In genomic region chr22:39454385-39454871, GRCh38 we compare ENCODE assay signal across 9 cellular contexts. TPM values are rescaled to one million over a fixed set of nuclear protein-coding genes. Genes with fewer than 3 reads are reported as not detected.
DNase-seq lines count a peak whose midpoint lies in the region; ATAC-seq and TF ChIP-seq lines count a peak whose summit lies in the region.
"Had no signal": no experiment of that assay in that cellular context is flagged by ENCODE, and none has a peak within 500 bp of the region (broad histone marks: within the 10 kb centered on the region; RNA-seq: fewer than 3 reads in every experiment).

No MANE protein-coding gene starts in this region.

- H3K4me3 ChIP-seq in Karpas-422 (ENCODE audit: low read length) (peak overlapping the region; percentile 13; the same call in 1 of the 2 replicates), tibial nerve (no peak overlapping the region)

- H3K36me3 Mint-ChIP-seq in memory B cell = peaks cover 2% of the 10 kb centered on the region
- H3K36me3 Mint-ChIP-seq in MCF 10A (ENCODE audit: insufficient read depth, unreplicated experiment) = no peaks in the 10 kb centered on the region

- H3K27ac ChIP-seq in Karpas-422 (ENCODE audit: low read length) (peak overlapping the region; percentile 99), tibial nerve (peak overlapping the region; percentile 56 to 95 (median 74))

- H3K27me3 ChIP-seq in Karpas-422 (ENCODE audit: low read length) (no peaks in the 10 kb centered on the region), tibial nerve (peaks cover 0 to 4% of the 10 kb centered on the region in 2 donors)

- no peak for ATAC-seq in memory B cell (ENCODE audit: low read depth)
- ATAC-seq in GM18873 (IDR thresholded peaks at IDR 0.05; ENCODE audit: low FRiP score, unreplicated experiment) = no peak

- H3K4me1 Mint-ChIP-seq in memory B cell (peaks cover 52% of the 10 kb centered on the region), MCF 10A (ENCODE audit: insufficient read depth, unreplicated experiment) (no peaks in the 10 kb centered on the region)

- H4K20me1 ChIP-seq in Karpas-422 (ENCODE audit: insufficient read depth, low read depth, low read length) = peaks cover 7% of the 10 kb centered on the region; the same call in 1 of the 2 replicates

- CTCF ChIA-PET in MCF 10A (lab: Yijun Ruan, JAX) = no interaction called here

- H3K4me3 Mint-ChIP-seq in memory B cell (peak overlapping the region; percentile 18), MCF 10A (ENCODE audit: unreplicated experiment) (no peak overlapping the region)

- no peaks in the 10 kb centered on the region for H3K27me3 Mint-ChIP-seq in memory B cell
- H3K27me3 Mint-ChIP-seq in MCF 10A (ENCODE audit: insufficient read depth, unreplicated experiment) = peaks cover 45% of the 10 kb centered on the region

- TF ChIP-seq EP300 in tibial nerve (IDR thresholded peaks at IDR 0.05) = peak; percentile 25 to 87

- TF ChIP-seq POLR2A in tibial nerve (IDR thresholded peaks at IDR 0.05) = peak in 1 of 2 donors; percentile 29

- peak overlapping the region; percentile 63 for H3K4me2 ChIP-seq in Karpas-422 (ENCODE audit: low read depth, low read length, poor library complexity, severe bottlenecking)

- H3K27ac Mint-ChIP-seq in memory B cell (no peak overlapping the region), MCF 10A (ENCODE audit: low read depth, unreplicated experiment) (no peak overlapping the region)

- peak; percentile 65 for DNase-seq in Karpas-422
- peak; percentile 30 for DNase-seq in amniotic epithelial cell (ENCODE audit: low read depth)
- DNase-seq in memory B cell (ENCODE audit: low spot score in 2 of 2) = no peak
- DNase-seq in tibial nerve (ENCODE audit: low spot score in 2 of 2) = no peak
- no peak for DNase-seq in MCF 10A (ENCODE audit: unreplicated experiment)
- no peak for DNase-seq in NK-92 (lab: John Stamatoyannopoulos, UW; ENCODE audit: unreplicated experiment)
- DNase-seq: DMS53, foreskin melanocyte had no signal

- no TSS peak for BruUV-seq in MCF 10A (replicated peaks; lab: Mats Ljungman, UMichigan)

- H3K9me2 ChIP-seq in Karpas-422 (replicated peaks; ENCODE audit: insufficient read depth, low read length) = no peaks in the 10 kb centered on the region

- H3K36me3 ChIP-seq in Karpas-422 (ENCODE audit: insufficient read depth, low read length) (peaks cover 19% of the 10 kb centered on the region), tibial nerve (no peaks in the 10 kb centered on the region)

- WGBS in tibial nerve, 2 donors = 31 to 34% methylated on average over 7 of the region's 7 CpGs

- no peak overlapping the region for H2AFZ ChIP-seq in Karpas-422 (ENCODE audit: low read length)

- POLR2A ChIA-PET in MCF 10A (lab: Yijun Ruan, JAX) = no interaction called here

- TF ChIP-seq CTCF in tibial nerve (IDR thresholded peaks at IDR 0.05) (no peak), MCF 10A (IDR thresholded peaks at IDR 0.05; ENCODE audit: unreplicated experiment) (no peak)

- no peaks in the 10 kb centered on the region for H3K9me3 ChIP-seq in Karpas-422 (ENCODE audit: low read length)
- no peaks in the 10 kb centered on the region for H3K9me3 ChIP-seq in tibial nerve

- intact Hi-C loops in MCF 10A (cut with micrococcal nuclease) = no loop called here

- H3K9me3 Mint-ChIP-seq in memory B cell (no peaks in the 10 kb centered on the region), MCF 10A (ENCODE audit: unreplicated experiment) (no peaks in the 10 kb centered on the region)

- H3K4me1 ChIP-seq in Karpas-422 (ENCODE audit: low read length) (peaks cover 88% of the 10 kb centered on the region), tibial nerve (peaks cover 0 to 64% (median 17%) of the 10 kb centered on the region in 4 donors)

- H3K79me2 ChIP-seq in Karpas-422 (ENCODE audit: low read length) = peaks cover 79% of the 10 kb centered on the region

- H3K9ac ChIP-seq in Karpas-422 (ENCODE audit: low read length) = peak overlapping the region; percentile 59

RNA-seq across cellular contexts. Expression of gene MGAT3, which starts 2.4 kb away (rescaled TPM):
- 34.8 and 52.7 TPM in 2 replicates for total RNA-seq in Karpas-422 (2014; rRNA removed; shearing (Covaris generic); ENCODE audit: low replicate concordance)
- total RNA-seq in tibial nerve (10 to 100 TPM; 26.2 to 32.7 (median 32.2) TPM), MCF 10A (2022) (not detected in 2 replicates)

RNA-seq across cellular contexts. Expression of gene MIEF1, which starts 47.7 kb away (rescaled TPM):
- 23.2 and 25.0 TPM in 2 replicates for total RNA-seq in Karpas-422 (2014; rRNA removed; shearing (Covaris generic); ENCODE audit: low replicate concordance)
- 10 to 100 TPM; 18.0 to 38.2 (median 26.9) TPM for total RNA-seq in tibial nerve
- 37.0 and 40.2 TPM in 2 replicates for total RNA-seq in MCF 10A (2022)

RNA-seq across cellular contexts. Expression of gene TAB1, which starts 54.8 kb away (rescaled TPM):
- 11.0 and 15.9 TPM in 2 replicates for total RNA-seq in Karpas-422 (2014; rRNA removed; shearing (Covaris generic); ENCODE audit: low replicate concordance)
- total RNA-seq in tibial nerve (10 to 100 TPM; 29.7 to 33.7 (median 32.0) TPM), MCF 10A (2022) (17.7 and 20.0 TPM in 2 replicates)

Comparison
In these comparisons a context has a peak if more than half of its experiments do, and no peak if none do; other contexts are left out.
1. DNase-seq: peak in Karpas-422 (single experiment) and amniotic epithelial cell (single experiment); none in memory B cell (0 of 2), tibial nerve (0 of 2), MCF 10A (single experiment) and NK-92 (single experiment).
2. RNA of gene MGAT3, which starts 2.4 kb away (total RNA-seq): 34.8 to 52.7 TPM in Karpas-422 and 26.2 to 32.7 TPM in tibial nerve; not detected in MCF 10A; every median in the first group is over 10 times any median in the second.